Comparison of ENCODE assay signal across 1 cellular context in the genomic region with DNA sequence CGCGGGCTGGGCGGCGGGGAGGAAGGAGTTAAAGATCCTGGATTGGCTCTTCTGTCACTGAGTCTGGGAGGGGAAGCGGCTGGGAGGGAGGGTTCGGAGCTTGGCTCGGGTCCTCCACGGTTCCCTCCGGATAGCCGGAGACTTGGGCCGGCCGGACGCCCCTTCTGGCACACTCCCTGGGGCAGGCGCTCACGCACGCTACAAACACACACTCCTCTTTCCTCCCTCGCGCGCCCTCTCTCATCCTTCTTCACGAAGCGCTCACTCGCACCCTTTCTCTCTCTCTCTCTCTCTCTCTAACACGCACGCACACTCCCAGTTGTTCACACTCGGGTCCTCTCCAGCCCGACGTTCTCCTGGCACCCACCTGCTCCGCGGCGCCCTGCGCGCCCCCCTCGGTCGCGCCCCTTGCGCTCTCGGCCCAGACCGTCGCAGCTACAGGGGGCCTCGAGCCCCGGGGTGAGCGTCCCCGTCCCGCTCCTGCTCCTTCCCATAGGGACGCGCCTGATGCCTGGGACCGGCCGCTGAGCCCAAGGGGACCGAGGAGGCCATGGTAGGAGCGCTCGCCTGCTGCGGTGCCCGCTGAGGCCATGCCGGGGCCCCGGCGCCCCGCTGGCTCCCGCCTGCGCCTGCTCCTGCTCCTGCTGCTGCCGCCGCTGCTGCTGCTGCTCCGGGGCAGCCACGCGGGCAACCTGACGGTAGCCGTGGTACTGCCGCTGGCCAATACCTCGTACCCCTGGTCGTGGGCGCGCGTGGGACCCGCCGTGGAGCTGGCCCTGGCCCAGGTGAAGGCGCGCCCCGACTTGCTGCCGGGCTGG.
TF ChIP-seq lines count a peak whose summit lies in the region.

Gene NPR1, plus strand, starts transcription at position 170 of the 818 bp plus-strand sequence. Its CDS starts 421 bp downstream, at position 591.

TF ChIP-seq in IMR-90, 13 proteins besides CTCF, POLR2A, EP300 and RAD21 (continued from another document):
- TF ChIP-seq, protein P1, sequence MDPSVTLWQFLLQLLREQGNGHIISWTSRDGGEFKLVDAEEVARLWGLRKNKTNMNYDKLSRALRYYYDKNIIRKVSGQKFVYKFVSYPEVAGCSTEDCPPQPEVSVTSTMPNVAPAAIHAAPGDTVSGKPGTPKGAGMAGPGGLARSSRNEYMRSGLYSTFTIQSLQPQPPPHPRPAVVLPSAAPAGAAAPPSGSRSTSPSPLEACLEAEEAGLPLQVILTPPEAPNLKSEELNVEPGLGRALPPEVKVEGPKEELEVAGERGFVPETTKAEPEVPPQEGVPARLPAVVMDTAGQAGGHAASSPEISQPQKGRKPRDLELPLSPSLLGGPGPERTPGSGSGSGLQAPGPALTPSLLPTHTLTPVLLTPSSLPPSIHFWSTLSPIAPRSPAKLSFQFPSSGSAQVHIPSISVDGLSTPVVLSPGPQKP (IDR thresholded peaks at IDR 0.05; ENCODE audit: borderline replicate concordance, low read depth, low read length), result no peak
- TF ChIP-seq RCOR1 (IDR thresholded peaks at IDR 0.05; ENCODE audit: insufficient replicate concordance, low read length), result no peak
TF ChIP-seq in IMR-90: peak in this region for 0.
